In genomic region chr2:38296381-38296780, GRCh38 we compare ENCODE assay signal across 25 cellular contexts.
DNase-seq lines count a peak whose midpoint lies in the region; ATAC-seq, FAIRE-seq and TF ChIP-seq lines count a peak whose summit lies in the region.
"Had no signal": no experiment of that assay in that cellular context is flagged by ENCODE, and none has a peak within 500 bp of the region (broad histone marks: within the 10 kb centered on the region; RNA-seq: fewer than 3 reads in every experiment).

No MANE protein-coding gene starts in this region.

- H3K9me3 ChIP-seq in mammary epithelial cell (replicated peaks; ENCODE audit: insufficient read depth, low read length): no peaks in the 10 kb centered on the region
- no peaks in the 10 kb centered on the region for H3K9me3 ChIP-seq in keratinocyte (ENCODE audit: control insufficient read depth, low read depth, low read length)
- H3K9me3 ChIP-seq: A549, Caco-2 had no signal

- H3K27me3 ChIP-seq in mammary epithelial cell (ENCODE audit: insufficient read depth, low read length): no peaks in the 10 kb centered on the region
- no peaks in the 10 kb centered on the region for H3K27me3 ChIP-seq in keratinocyte (ENCODE audit: control insufficient read depth, extremely low read depth, insufficient read depth, low read length)

- peaks cover 2% of the 10 kb centered on the region for H3K9me1 ChIP-seq in keratinocyte (ENCODE audit: control insufficient read depth, extremely low read depth, insufficient read depth, low read length)

- WGBS in mammary epithelial cell (ENCODE audit: low coverage, missing lambda C conversion rate): 40% methylated on average over 7 of the region's 7 CpGs

- BruUV-seq in mammary epithelial cell (replicated peaks; lab: Mats Ljungman, UMichigan): no TSS peak

- H2AFZ ChIP-seq in mammary epithelial cell (ENCODE audit: low read depth, low read length) (no peak overlapping the region), keratinocyte (ENCODE audit: control insufficient read depth, low read length) (no peak overlapping the region)

- no peaks in the 10 kb centered on the region for H3K4me1 ChIP-seq in mammary epithelial cell (ENCODE audit: insufficient read depth, low read length)
- H3K4me1 ChIP-seq in keratinocyte (ENCODE audit: control insufficient read depth, extremely low read depth, insufficient read depth, low read length): peaks cover 3% of the 10 kb centered on the region
- H3K4me1 ChIP-seq: A549, Caco-2 had no signal

- in situ Hi-C loops in Caki2 (cut with HindIII; ENCODE audit: low pct_unique_long_range_greater_than_20kb, low sequenced_read_pairs) (loop anchor here (25.0 kb wide), 1 partner anchor 441 kb away; no protein-coding TSS in a partner anchor), mammary epithelial cell (cut with MboI; ENCODE audit: low sequenced_read_pairs in 2 of 2) (no loop called here)

- H3K4me2 ChIP-seq in mammary epithelial cell (ENCODE audit: insufficient read depth, low read depth, low read length) (no peak overlapping the region), keratinocyte (ENCODE audit: control insufficient read depth, extremely low read depth, insufficient read depth, low read depth, low read length) (no peak overlapping the region)
- H3K4me2 ChIP-seq: A549 had no signal

- no peak overlapping the region for H3K27ac ChIP-seq in mammary epithelial cell (ENCODE audit: insufficient read depth, low read depth, low read length)
- H3K27ac ChIP-seq in keratinocyte (ENCODE audit: control insufficient read depth, insufficient read depth, low read length): no peak overlapping the region
- H3K27ac ChIP-seq: A549, HL-60 had no signal

- peaks cover 7% of the 10 kb centered on the region for H3K79me2 ChIP-seq in mammary epithelial cell (ENCODE audit: insufficient read depth, low read length)
- no peaks in the 10 kb centered on the region for H3K79me2 ChIP-seq in keratinocyte (ENCODE audit: control insufficient read depth, insufficient read depth, low read length)

- H4K20me1 ChIP-seq in mammary epithelial cell (ENCODE audit: insufficient read depth, low read length) (no peaks in the 10 kb centered on the region), keratinocyte (ENCODE audit: control insufficient read depth, extremely low read depth, insufficient read depth, low read length) (no peaks in the 10 kb centered on the region)

- H3K36me3 ChIP-seq in mammary epithelial cell (ENCODE audit: insufficient read depth, low read length) (peaks cover 32% of the 10 kb centered on the region), keratinocyte (ENCODE audit: control insufficient read depth in 2 of 2, extremely low read depth in 1 of 2, insufficient read depth in 2 of 2, low read length in 2 of 2) (peaks cover 14 to 20% of the 10 kb centered on the region in 2 experiments)

- no peak for DNase-seq in activated naive CD4-positive, alpha-beta T cell treated with anti-CD3 and anti-CD28 coated beads, Interleukin-2, amount 50 U/mL, for 72 hours (ENCODE audit: low spot score in 2 of 2)
- no peak for DNase-seq in activated naive CD4-positive, alpha-beta T cell (lab: John Stamatoyannopoulos, UW)
- peak; percentile 30 for DNase-seq in Caki2 (ENCODE audit: low read depth)
- peak; percentile 65 for DNase-seq in mammary epithelial cell
- DNase-seq in keratinocyte (ENCODE audit: low read depth, low spot score): no peak
- no peak for DNase-seq in kidney tubule cell (ENCODE audit: low spot score)
- DNase-seq: AML-193; C1 segment of cervical spinal cord; Caco-2; CD8-positive, alpha-beta T cell; DMS79 treated with DMSO at 0.1 percent for 48 hours; GF-D8; NCI-H1092; NCI-H1417 treated with DMSO at 0.1 percent for 48 hours; NCI-H1694 treated with DMSO at 0.1 percent for 48 hours; NCI-H2081; NCI-H2227 treated with DMSO at 0.1 percent for 48 hours; NCI-H526 treated with DMSO at 0.1 percent for 48 hours; RPMI8226; SHP77 treated with DMSO at 0.1 percent for 48 hours had no signal

- H3K4me3 ChIP-seq in mammary epithelial cell (replicated peaks in 1 of 3; ENCODE audit: insufficient read depth in 1 of 3, low read depth in 2 of 3, low read length in 3 of 3) (no peak overlapping the region), keratinocyte (ENCODE audit: control insufficient read depth in 2 of 3, extremely low read depth in 1 of 3, insufficient read depth in 2 of 3, low read depth in 1 of 3, low read length in 3 of 3) (no peak overlapping the region)
- H3K4me3 ChIP-seq: A549 had no signal

- FAIRE-seq in keratinocyte (lab: Jason Lieb, UNC): peak; percentile 67
- FAIRE-seq: A549, GM12891 had no signal

- H3K9ac ChIP-seq in mammary epithelial cell (ENCODE audit: insufficient read depth, low read length) (no peak overlapping the region), keratinocyte (ENCODE audit: control insufficient read depth, extremely low read depth, insufficient read depth, low read length) (no peak overlapping the region)

- ATAC-seq in activated naive CD4-positive, alpha-beta T cell treated with anti-CD3 and anti-CD28 coated beads, Interleukin-2, amount 50 U/mL, for 72 hours: peak; percentile 39 to 54
- ATAC-seq in GM21576 (IDR thresholded peaks at IDR 0.05; ENCODE audit: unreplicated experiment): no peak
- ATAC-seq: A549; CD8-positive, alpha-beta T cell; HCT116 had no signal

- intact Hi-C loops in mammary epithelial cell (cut with micrococcal nuclease): no loop called here

- TF ChIP-seq CTCF in mammary epithelial cell (conservative IDR thresholded peaks at IDR 0.05 in 1 of 2, IDR thresholded peaks at IDR 0.05 in 1 of 2; ENCODE audit: extremely low read depth in 1 of 2, insufficient read depth in 1 of 2, low read depth in 1 of 2, low read length in 2 of 2) (no peak), keratinocyte (optimal IDR thresholded peaks at IDR 0.05 in 1 of 3, IDR thresholded peaks at IDR 0.05 in 1 of 3, conservative IDR thresholded peaks at IDR 0.05 in 1 of 3; ENCODE audit: extremely low read depth in 1 of 3, insufficient read depth in 2 of 3, low read length in 3 of 3) (no peak)

- CTCF ChIA-PET in mammary epithelial cell (lab: Charles Lee; ENCODE audit: low non-redundant PET): no interaction called here

- no peak overlapping the region for H3K27ac Mint-ChIP-seq in activated naive CD4-positive, alpha-beta T cell treated with anti-CD3 and anti-CD28 coated beads, Interleukin-2, amount 50 U/mL, for 72 hours
- H3K27ac Mint-ChIP-seq: CD8-positive, alpha-beta T cell had no signal

- H3K9me3 Mint-ChIP-seq in activated naive CD4-positive, alpha-beta T cell treated with anti-CD3 and anti-CD28 coated beads, Interleukin-2, amount 50 U/mL, for 72 hours: no peaks in the 10 kb centered on the region
- H3K9me3 Mint-ChIP-seq: CD8-positive, alpha-beta T cell had no signal

- dilution Hi-C loops in mammary epithelial cell (cut with HindIII; ENCODE audit: low sequenced_read_pairs) (no loop called here), keratinocyte (cut with MboI; ENCODE audit: extremely low pct_ligation_motif_present, low sequenced_read_pairs) (loop anchor here (25.0 kb wide), 1 partner anchor 309 kb away; no protein-coding TSS in a partner anchor)

- H3K36me3 Mint-ChIP-seq in activated naive CD4-positive, alpha-beta T cell treated with anti-CD3 and anti-CD28 coated beads, Interleukin-2, amount 50 U/mL, for 72 hours: peaks cover 0 to 29% of the 10 kb centered on the region in 2 donors

Comparison
In these comparisons a context has a peak if more than half of its experiments do, and no peak if none do; other contexts are left out.
1. DNase-seq: peak in Caki2 (single experiment) and mammary epithelial cell (single experiment); none in activated naive CD4-positive, alpha-beta T cell treated with anti-CD3 and anti-CD28 coated beads, Interleukin-2, amount 50 U/mL, for 72 hours (0 of 2), activated naive CD4-positive, alpha-beta T cell (0 of 4), keratinocyte (single experiment) and kidney tubule cell (single experiment).